In the genomic region with DNA sequence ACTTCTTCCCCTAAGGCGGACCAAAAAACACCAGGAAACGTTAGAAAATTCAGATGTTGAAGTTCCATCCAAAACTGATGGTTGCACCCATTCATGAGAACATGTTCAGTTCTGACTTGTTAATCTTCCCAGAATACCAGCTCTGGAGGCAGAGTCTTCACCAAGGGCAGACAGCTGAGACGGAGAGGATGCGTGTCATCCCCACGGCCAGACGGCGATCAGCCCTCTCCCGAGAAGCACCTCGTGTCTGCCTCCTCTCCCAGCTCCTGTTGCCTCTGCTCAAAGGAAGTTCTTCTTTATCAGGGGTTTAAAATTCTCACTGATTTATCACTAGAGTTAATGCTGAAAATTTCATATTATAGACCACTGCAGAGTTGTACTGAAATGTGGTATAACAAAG, we compare ENCODE assay signal across 1 cellular context.
TF ChIP-seq lines count a peak whose summit lies in the region.

No MANE protein-coding gene starts in this region.

TF ChIP-seq in IMR-90, 13 proteins besides CTCF, POLR2A, EP300 and RAD21:
- TF ChIP-seq USF2 (IDR thresholded peaks at IDR 0.05; ENCODE audit: low read depth, low read length), result no peak
- TF ChIP-seq BHLHE40 (IDR thresholded peaks at IDR 0.05; ENCODE audit: low read depth, low read length), result no peak
- TF ChIP-seq SMC3 (IDR thresholded peaks at IDR 0.05; ENCODE audit: low read depth, low read length), result no peak
- TF ChIP-seq NFE2L2 (IDR thresholded peaks at IDR 0.05; ENCODE audit: low read depth, low read length), result no peak
- no peak for TF ChIP-seq MAFK (IDR thresholded peaks at IDR 0.05; ENCODE audit: low read depth, low read length)
